8 cellular contexts compared by ENCODE assay signal in the genomic region with DNA sequence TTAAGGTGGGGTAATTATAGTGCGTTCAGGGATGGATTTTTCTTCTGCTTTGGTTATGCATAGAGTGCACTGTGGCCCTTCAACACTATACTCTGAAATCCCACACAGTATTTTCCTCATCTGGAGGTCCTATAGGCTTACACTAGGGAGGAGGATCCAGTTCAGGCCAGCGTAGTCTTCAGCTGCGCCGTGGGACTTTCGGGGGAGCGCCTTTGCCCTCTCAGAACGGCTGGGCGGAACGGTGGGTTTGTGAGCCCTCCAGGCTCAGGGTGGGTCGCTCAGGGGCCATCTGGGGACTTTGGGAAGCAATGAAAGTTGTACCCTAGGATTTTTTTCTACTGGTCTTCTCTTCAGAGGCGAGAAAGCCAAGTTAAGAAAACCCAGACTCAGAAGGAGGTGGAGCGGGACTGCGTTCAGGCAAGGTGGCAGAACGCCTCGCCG. TPM values are rescaled to one million over a fixed set of nuclear protein-coding genes. Genes with fewer than 3 reads are reported as not detected.
A peak's percentile ranks its signal among the peaks of the same experiment; 100 is the strongest.
DNase-seq lines count a peak whose midpoint lies in the region; ATAC-seq and TF ChIP-seq lines count a peak whose summit lies in the region.

No MANE protein-coding gene starts in this region.

- H3K27ac ChIP-seq in adrenal gland (peak overlapping the region; percentile 97 to 99 (median 98)), iPS DF 6.9 (ENCODE audit: low read length) (no peak overlapping the region)

- TF ChIP-seq POLR2A in adrenal gland (IDR thresholded peaks at IDR 0.05) = no peak

- no peaks in the 10 kb centered on the region for H3K9me3 ChIP-seq in adrenal gland (replicated peaks in 1 of 3)
- H3K9me3 ChIP-seq in iPS DF 6.9 (ENCODE audit: control insufficient read depth, insufficient read depth, low read length) = no peaks in the 10 kb centered on the region

- H3K36me3 ChIP-seq in adrenal gland (replicated peaks in 1 of 2) (no peaks in the 10 kb centered on the region), iPS DF 6.9 (ENCODE audit: control insufficient read depth, insufficient read depth, low read length) (no peaks in the 10 kb centered on the region)

- WGBS in adrenal gland, 4 donors = 0 to 1% (median 1%) methylated on average over 10 to 16 of the region's 16 CpGs
- no CpG with 5 or more reads among the region's 16 CpGs for WGBS in iPS DF 6.9 (ENCODE audit: insufficient coverage, insufficient read length)

- H3K4me1 ChIP-seq in adrenal gland (replicated peaks in 1 of 2) = peaks cover 0 to 22% of the 10 kb centered on the region in 2 donors
- H3K4me1 ChIP-seq in iPS DF 6.9 (ENCODE audit: control insufficient read depth, insufficient read depth, low read length) = no peaks in the 10 kb centered on the region

- in situ Hi-C loops in GM13976 (cut with MboI; ENCODE audit: low sequenced_read_pairs, unreplicated experiment) = no loop called here

- intact Hi-C loops in adrenal gland (cut with DNase I) = no loop called here

- peak; percentile 21 for ATAC-seq in HG02840 (IDR thresholded peaks at IDR 0.05; ENCODE audit: low FRiP score, unreplicated experiment)

- DNase-seq in AG09309 (ENCODE audit: low read depth) = peak; percentile 16
- no peak for DNase-seq in GM13976 (ENCODE audit: low spot score)
- DNase-seq in NCI-H2029 treated with DMSO at 0.1 percent for 48 hours (lab: John Stamatoyannopoulos, UW) = peak; percentile 0
- peak in 2 of 7 donors; percentile 61 to 65 for DNase-seq in adrenal gland
- no peak for DNase-seq in iPS DF 6.9 (ENCODE audit: low read depth, low spot score)
- DNase-seq in smooth muscle cell of the brain vasculature (ENCODE audit: low read depth, low spot score) = peak; percentile 70
- no peak for DNase-seq in DMS153 treated with DMSO at 0.1 percent for 48 hours (lab: John Stamatoyannopoulos, UW; ENCODE audit: unreplicated experiment)

- H3K4me3 ChIP-seq in AG09309 (ENCODE audit: control insufficient read depth, low read depth, low read length) (peak overlapping the region; percentile 68), adrenal gland (peak overlapping the region in 3 of 4 donors; percentile 43 to 85 (median 66)), iPS DF 6.9 (ENCODE audit: low read length) (peak overlapping the region; percentile 41; the same call in 1 of the 2 replicates)

- TF ChIP-seq CTCF in AG09309 (IDR thresholded peaks at IDR 0.05; ENCODE audit: control insufficient read depth, insufficient read depth, low read depth, low read length, missing control alignments) (peak; percentile 46), GM13976 (IDR thresholded peaks at IDR 0.05; ENCODE audit: borderline replicate concordance, control extremely low read depth, extremely low read depth, insufficient read depth, missing control alignments) (peak; percentile 50), adrenal gland (IDR thresholded peaks at IDR 0.05) (peak in 1 of 6 experiments; percentile 39)

- H3K27me3 ChIP-seq in adrenal gland (no peaks in the 10 kb centered on the region), iPS DF 6.9 (ENCODE audit: control insufficient read depth, insufficient read depth, low read length) (no peaks in the 10 kb centered on the region)

RNA-seq across cellular contexts. Expression of a gene that starts 0.7 kb away (rescaled TPM):
- total RNA-seq in adrenal gland = 10 to 100 TPM; 16.5 to 59.4 (median 39.1) TPM
- 10 to 100 TPM; 15.6 to 65.2 (median 20.4) TPM for polyA plus RNA-seq in adrenal gland

RNA-seq across cellular contexts. Expression of a gene that starts 35.4 kb away (rescaled TPM):
- total RNA-seq in adrenal gland = 100 to 1,000 TPM in 5 of 8 donors, 10 to 100 TPM in 3; 43.4 to 156 (median 113) TPM
- 100 to 1,000 TPM in 1 of 3 donors, 10 to 100 TPM in 2; 31.6 to 125 (median 38.5) TPM for polyA plus RNA-seq in adrenal gland

RNA-seq across cellular contexts. Expression of a gene that starts 56.7 kb away (rescaled TPM):
- 10 to 100 TPM; 24.4 to 53.1 (median 33.6) TPM for total RNA-seq in adrenal gland
- polyA plus RNA-seq in adrenal gland = 100 to 1,000 TPM in 2 of 3 donors, 10 to 100 TPM in 1; 54.8 to 165 (median 114) TPM

Comparison
In these comparisons a context has a peak if more than half of its experiments do, and no peak if none do; other contexts are left out.
1. DNase-seq: peak in AG09309 (single experiment), NCI-H2029 treated with DMSO at 0.1 percent for 48 hours (single experiment) and smooth muscle cell of the brain vasculature (single experiment); none in GM13976 (single experiment), iPS DF 6.9 (single experiment) and DMS153 treated with DMSO at 0.1 percent for 48 hours (single experiment).
2. Peak in every context shown above with its lines, with median percentiles within 50 percentile points of each other: H3K4me3 ChIP-seq.